Comparison of ENCODE assay signal across 1 cellular context in genomic region chr4:6200011-6200921, GRCh38.
TF ChIP-seq lines count a peak whose summit lies in the region.

TSS of gene JAKMIP1 (minus strand) at chr4:6200549. CDS start at chr4:6112850, 87,699 bp downstream.

TF ChIP-seq in GM12878, 131 proteins besides CTCF, POLR2A, EP300 and RAD21 (continued from another document and continues in another):
- peak; percentile 46 for TF ChIP-seq NRF1 (conservative IDR thresholded peaks at IDR 0.05; ENCODE audit: low read depth, low read length)
- no peak for TF ChIP-seq HSF1 (IDR thresholded peaks at IDR 0.05; ENCODE audit: low read depth, low read length)
- no peak for TF ChIP-seq RB1 (IDR thresholded peaks at IDR 0.05; ENCODE audit: borderline replicate concordance)
- TF ChIP-seq TAF1 (IDR thresholded peaks at IDR 0.05; ENCODE audit: borderline replicate concordance, low read depth, low read length), result 0 out of 2 replicates have a peak, but pooled peaks have one; percentile 31
- no peak for TF ChIP-seq NBN (IDR thresholded peaks at IDR 0.05)
- peak; percentile 23 for TF ChIP-seq RELA (IDR thresholded peaks at IDR 0.05; ENCODE audit: borderline replicate concordance, partially characterized antibody)
- TF ChIP-seq BCLAF1 (IDR thresholded peaks at IDR 0.05), result no peak
- peak; percentile 64; the same call in 1 of the 2 replicates for TF ChIP-seq ELK1 (IDR thresholded peaks at IDR 0.05; ENCODE audit: low read depth, low read length)
- TF ChIP-seq HCFC1 (IDR thresholded peaks at IDR 0.05; ENCODE audit: low read length), result no peak
- no peak for TF ChIP-seq E4F1 (IDR thresholded peaks at IDR 0.05; ENCODE audit: borderline replicate concordance, partially characterized antibody)
- TF ChIP-seq WRNIP1 (IDR thresholded peaks at IDR 0.05; ENCODE audit: borderline replicate concordance, low read depth, low read length), result no peak
- TF ChIP-seq MYB (IDR thresholded peaks at IDR 0.05; ENCODE audit: borderline replicate concordance, low read depth, low read length), result no peak
- no peak for TF ChIP-seq ZBTB33 (IDR thresholded peaks at IDR 0.05)
- no peak for TF ChIP-seq YBX1 (IDR thresholded peaks at IDR 0.05)
- TF ChIP-seq SMAD1 (IDR thresholded peaks at IDR 0.05; ENCODE audit: low read depth, partially characterized antibody), result no peak
- TF ChIP-seq ZNF24 (IDR thresholded peaks at IDR 0.05), result no peak
- no peak for TF ChIP-seq ZNF384 (IDR thresholded peaks at IDR 0.05; ENCODE audit: borderline replicate concordance, low read depth, low read length)
- no peak for TF ChIP-seq JUNB (IDR thresholded peaks at IDR 0.05)
- no peak for TF ChIP-seq RBBP5 (conservative IDR thresholded peaks at IDR 0.05)
- TF ChIP-seq NR2C1 (IDR thresholded peaks at IDR 0.05), result no peak
- no peak for TF ChIP-seq ESRRA (IDR thresholded peaks at IDR 0.05; ENCODE audit: low read length)
- 0 out of 2 replicates have a peak, but pooled peaks have one; percentile 51 for TF ChIP-seq MAX (IDR thresholded peaks at IDR 0.05; ENCODE audit: low read depth, low read length)
- no peak for TF ChIP-seq BCL11A (IDR thresholded peaks at IDR 0.05; ENCODE audit: low read depth, low read length)
- no peak for TF ChIP-seq TCF7 (IDR thresholded peaks at IDR 0.05; ENCODE audit: borderline replicate concordance)
- no peak for TF ChIP-seq PAX5 (IDR thresholded peaks at IDR 0.05; ENCODE audit: borderline replicate concordance, low read depth, low read length)
- no peak for TF ChIP-seq E2F8 (IDR thresholded peaks at IDR 0.05; ENCODE audit: low read depth, partially characterized antibody)
- TF ChIP-seq SP1 (IDR thresholded peaks at IDR 0.05; ENCODE audit: low read depth, low read length), result peak; percentile 73
- TF ChIP-seq MEF2B (IDR thresholded peaks at IDR 0.05; ENCODE audit: partially characterized antibody, poor library complexity, severe bottlenecking), result no peak
- no peak for TF ChIP-seq RCOR1 (conservative IDR thresholded peaks at IDR 0.05; ENCODE audit: low read depth, low read length)
- TF ChIP-seq TCF3 (IDR thresholded peaks at IDR 0.05; ENCODE audit: borderline replicate concordance, insufficient read depth, low read depth, low read length), result no peak
- no peak for TF ChIP-seq CBX3 (IDR thresholded peaks at IDR 0.05; ENCODE audit: borderline replicate concordance, low read depth)
- TF ChIP-seq RUNX3 (IDR thresholded peaks at IDR 0.05; ENCODE audit: low read length), result 0 out of 2 replicates have a peak, but pooled peaks have one; percentile 16
- no peak for TF ChIP-seq KDM1A (IDR thresholded peaks at IDR 0.05; ENCODE audit: borderline replicate concordance)
- peak; percentile 59; the same call in 1 of the 2 replicates for TF ChIP-seq CHD2 (IDR thresholded peaks at IDR 0.05; ENCODE audit: borderline replicate concordance, low read depth, low read length)
- TF ChIP-seq ATF7 (IDR thresholded peaks at IDR 0.05; ENCODE audit: low read depth), result no peak
- no peak for TF ChIP-seq FOXM1 (IDR thresholded peaks at IDR 0.05; ENCODE audit: low read depth, low read length)
- TF ChIP-seq ZNF207 (IDR thresholded peaks at IDR 0.05; ENCODE audit: borderline replicate concordance), result 0 out of 2 replicates have a peak, but pooled peaks have one; percentile 44
- no peak for TF ChIP-seq PML (IDR thresholded peaks at IDR 0.05; ENCODE audit: low read length)
- TF ChIP-seq MEF2A (IDR thresholded peaks at IDR 0.05; ENCODE audit: insufficient read depth, low read depth, low read length), result no peak
- TF ChIP-seq GABPA (IDR thresholded peaks at IDR 0.05; ENCODE audit: low read depth), result no peak
- no peak for TF ChIP-seq SPI1 (IDR thresholded peaks at IDR 0.05; ENCODE audit: borderline replicate concordance, insufficient read depth, low read depth, low read length)
- TF ChIP-seq ZBTB40 (IDR thresholded peaks at IDR 0.05; ENCODE audit: borderline replicate concordance), result no peak
- no peak for TF ChIP-seq IKZF2 (IDR thresholded peaks at IDR 0.05)
- no peak for TF ChIP-seq SIX5 (IDR thresholded peaks at IDR 0.05; ENCODE audit: low read depth, low read length, severe bottlenecking)
- TF ChIP-seq SRF (IDR thresholded peaks at IDR 0.05; ENCODE audit: low read depth in 2 of 2, low read length in 2 of 2), result peak; percentile 92 to 96
- TF ChIP-seq SKIL (IDR thresholded peaks at IDR 0.05; ENCODE audit: low read depth, poor library complexity, severe bottlenecking), result no peak
